1 cellular context compared by ENCODE assay signal in genomic region chr3:162780313-162780712, GRCh38.
TF ChIP-seq lines count a peak whose summit lies in the region.

No MANE protein-coding gene starts in this region.

TF ChIP-seq in H1, 55 proteins besides CTCF, POLR2A, EP300 and RAD21:
- TF ChIP-seq RXRA (IDR thresholded peaks at IDR 0.05; ENCODE audit: insufficient read depth, low read depth, low read length): no peak
- TF ChIP-seq GABPA (IDR thresholded peaks at IDR 0.05; ENCODE audit: borderline replicate concordance, insufficient read depth, low read length): no peak
- no peak for TF ChIP-seq FOSL1 (IDR thresholded peaks at IDR 0.05; ENCODE audit: insufficient read depth, low read depth, low read length)
- no peak for TF ChIP-seq POLR2AphosphoS5 (IDR thresholded peaks at IDR 0.05; ENCODE audit: low read depth, low read length)
- no peak for TF ChIP-seq HDAC6 (IDR thresholded peaks at IDR 0.05; ENCODE audit: low read depth, low read length)
